ENCODE assay signal across 1 cellular context in the genomic region with DNA sequence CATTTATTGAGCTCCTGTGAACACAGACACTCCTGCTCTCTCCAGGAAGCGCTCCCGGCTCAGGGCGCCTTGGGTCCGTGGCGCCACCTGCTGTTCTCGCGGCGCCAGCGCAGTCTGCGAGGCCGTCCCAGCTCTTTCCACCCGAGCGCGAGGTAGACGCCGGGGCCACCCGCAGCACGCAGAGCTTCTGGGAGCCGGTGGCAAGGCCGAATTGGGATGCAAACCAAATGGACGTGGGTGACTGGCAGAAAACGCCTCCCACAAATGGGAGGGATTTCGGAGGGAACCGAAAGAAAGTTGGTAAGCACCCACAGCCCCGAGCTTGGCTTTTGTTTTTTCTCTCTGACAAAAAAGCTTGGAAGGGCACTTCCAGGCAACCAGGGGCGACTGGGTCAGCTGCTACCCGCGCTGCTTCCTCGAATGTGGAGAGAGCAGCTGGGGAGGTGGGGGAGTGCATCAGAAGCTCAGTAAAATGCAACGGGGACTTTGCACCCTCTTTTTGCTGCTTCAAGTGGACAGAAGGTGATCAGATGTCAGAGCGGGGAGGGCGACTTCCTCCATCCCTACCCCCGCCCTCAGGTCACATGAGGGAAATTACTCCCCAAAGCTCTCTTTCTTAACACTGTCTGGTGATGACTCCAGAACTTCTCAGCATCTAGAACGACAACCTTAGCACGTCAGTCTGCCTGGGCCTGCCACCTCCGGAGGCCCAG.
TF ChIP-seq lines count a peak whose summit lies in the region.

No MANE protein-coding gene starts in this region.

TF ChIP-seq in K562, 482 proteins besides CTCF, POLR2A, EP300 and RAD21 (continued from another document):
- TF ChIP-seq, protein P1, sequence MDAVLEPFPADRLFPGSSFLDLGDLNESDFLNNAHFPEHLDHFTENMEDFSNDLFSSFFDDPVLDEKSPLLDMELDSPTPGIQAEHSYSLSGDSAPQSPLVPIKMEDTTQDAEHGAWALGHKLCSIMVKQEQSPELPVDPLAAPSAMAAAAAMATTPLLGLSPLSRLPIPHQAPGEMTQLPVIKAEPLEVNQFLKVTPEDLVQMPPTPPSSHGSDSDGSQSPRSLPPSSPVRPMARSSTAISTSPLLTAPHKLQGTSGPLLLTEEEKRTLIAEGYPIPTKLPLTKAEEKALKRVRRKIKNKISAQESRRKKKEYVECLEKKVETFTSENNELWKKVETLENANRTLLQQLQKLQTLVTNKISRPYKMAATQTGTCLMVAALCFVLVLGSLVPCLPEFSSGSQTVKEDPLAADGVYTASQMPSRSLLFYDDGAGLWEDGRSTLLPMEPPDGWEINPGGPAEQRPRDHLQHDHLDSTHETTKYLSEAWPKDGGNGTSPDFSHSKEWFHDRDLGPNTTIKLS (IDR thresholded peaks at IDR 0.05; ENCODE audit: borderline replicate concordance, low read depth): 0 out of 2 replicates have a peak, but pooled peaks have one; percentile 34
- TF ChIP-seq, protein P2, sequence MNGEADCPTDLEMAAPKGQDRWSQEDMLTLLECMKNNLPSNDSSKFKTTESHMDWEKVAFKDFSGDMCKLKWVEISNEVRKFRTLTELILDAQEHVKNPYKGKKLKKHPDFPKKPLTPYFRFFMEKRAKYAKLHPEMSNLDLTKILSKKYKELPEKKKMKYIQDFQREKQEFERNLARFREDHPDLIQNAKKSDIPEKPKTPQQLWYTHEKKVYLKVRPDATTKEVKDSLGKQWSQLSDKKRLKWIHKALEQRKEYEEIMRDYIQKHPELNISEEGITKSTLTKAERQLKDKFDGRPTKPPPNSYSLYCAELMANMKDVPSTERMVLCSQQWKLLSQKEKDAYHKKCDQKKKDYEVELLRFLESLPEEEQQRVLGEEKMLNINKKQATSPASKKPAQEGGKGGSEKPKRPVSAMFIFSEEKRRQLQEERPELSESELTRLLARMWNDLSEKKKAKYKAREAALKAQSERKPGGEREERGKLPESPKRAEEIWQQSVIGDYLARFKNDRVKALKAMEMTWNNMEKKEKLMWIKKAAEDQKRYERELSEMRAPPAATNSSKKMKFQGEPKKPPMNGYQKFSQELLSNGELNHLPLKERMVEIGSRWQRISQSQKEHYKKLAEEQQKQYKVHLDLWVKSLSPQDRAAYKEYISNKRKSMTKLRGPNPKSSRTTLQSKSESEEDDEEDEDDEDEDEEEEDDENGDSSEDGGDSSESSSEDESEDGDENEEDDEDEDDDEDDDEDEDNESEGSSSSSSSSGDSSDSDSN (IDR thresholded peaks at IDR 0.05; ENCODE audit: borderline replicate concordance in 1 of 2, low read depth in 2 of 2, low read length in 2 of 2): 0 out of 4 replicates have a peak, but pooled peaks of 1 of the 2 experiments have one; percentile 32
- TF ChIP-seq MTA3 (IDR thresholded peaks at IDR 0.05; ENCODE audit: borderline replicate concordance) (peak; percentile 35; the same call in 1 of the 2 replicates), JUND (IDR thresholded peaks at IDR 0.05; ENCODE audit: borderline replicate concordance, low read depth, low read length) (peak; percentile 14; the same call in 1 of the 2 replicates), JUND (tag; IDR thresholded peaks at IDR 0.05; ENCODE audit: borderline replicate concordance, low read depth, low read length) (no peak), CXXC5 (CRISPR knock-in tag; IDR thresholded peaks at IDR 0.05) (peak; percentile 46), SMC3 (conservative IDR thresholded peaks at IDR 0.05; ENCODE audit: insufficient read depth, low read depth, low read length) (peak; percentile 81; the same call in 1 of the 2 replicates), RBM15 (IDR thresholded peaks at IDR 0.05; ENCODE audit: insufficient read depth, low read length) (no peak), MYNN (IDR thresholded peaks at IDR 0.05) (0 out of 2 replicates have a peak, but pooled peaks have one; percentile 31), MYNN (CRISPR knock-in tag; IDR thresholded peaks at IDR 0.05) (no peak), BHLHE40 (IDR thresholded peaks at IDR 0.05; ENCODE audit: low read length) (peak; percentile 33; the same call in 1 of the 2 replicates), RAD51 (IDR thresholded peaks at IDR 0.05; ENCODE audit: borderline replicate concordance, low read depth) (peak; percentile 40; the same call in 1 of the 2 replicates), ZFP36 (IDR thresholded peaks at IDR 0.05; ENCODE audit: low read depth, low read length, partially characterized antibody) (peak; percentile 13), ATF7 (IDR thresholded peaks at IDR 0.05) (peak; percentile 45; the same call in 1 of the 2 replicates), DPF2 (IDR thresholded peaks at IDR 0.05) (no peak), ZNF766 (CRISPR knock-in tag; conservative IDR thresholded peaks at IDR 0.05) (no peak), CREM (IDR thresholded peaks at IDR 0.05; ENCODE audit: low read depth) (0 out of 2 replicates have a peak, but pooled peaks have one; percentile 21), NCOA6 (IDR thresholded peaks at IDR 0.05) (no peak), PHF20 (IDR thresholded peaks at IDR 0.05; ENCODE audit: partially characterized antibody) (peak; percentile 50), CHD1 (IDR thresholded peaks at IDR 0.05; ENCODE audit: low read length) (no peak), HDAC1 (IDR thresholded peaks at IDR 0.05) (0 out of 4 replicates have a peak, but pooled peaks of 1 of the 2 experiments have one; percentile 17), KDM4B (IDR thresholded peaks at IDR 0.05; ENCODE audit: borderline replicate concordance in 2 of 2, low read depth in 1 of 2) (0 out of 4 replicates have a peak, but pooled peaks of 1 of the 2 experiments have one; percentile 41), ARID2 (IDR thresholded peaks at IDR 0.05) (0 out of 2 replicates have a peak, but pooled peaks have one; percentile 53), ZKSCAN8 (CRISPR knock-in tag; IDR thresholded peaks at IDR 0.05) (peak; percentile 94), RB1 (IDR thresholded peaks at IDR 0.05; ENCODE audit: low read depth) (peak; percentile 75)
- TF ChIP-seq, protein P3, sequence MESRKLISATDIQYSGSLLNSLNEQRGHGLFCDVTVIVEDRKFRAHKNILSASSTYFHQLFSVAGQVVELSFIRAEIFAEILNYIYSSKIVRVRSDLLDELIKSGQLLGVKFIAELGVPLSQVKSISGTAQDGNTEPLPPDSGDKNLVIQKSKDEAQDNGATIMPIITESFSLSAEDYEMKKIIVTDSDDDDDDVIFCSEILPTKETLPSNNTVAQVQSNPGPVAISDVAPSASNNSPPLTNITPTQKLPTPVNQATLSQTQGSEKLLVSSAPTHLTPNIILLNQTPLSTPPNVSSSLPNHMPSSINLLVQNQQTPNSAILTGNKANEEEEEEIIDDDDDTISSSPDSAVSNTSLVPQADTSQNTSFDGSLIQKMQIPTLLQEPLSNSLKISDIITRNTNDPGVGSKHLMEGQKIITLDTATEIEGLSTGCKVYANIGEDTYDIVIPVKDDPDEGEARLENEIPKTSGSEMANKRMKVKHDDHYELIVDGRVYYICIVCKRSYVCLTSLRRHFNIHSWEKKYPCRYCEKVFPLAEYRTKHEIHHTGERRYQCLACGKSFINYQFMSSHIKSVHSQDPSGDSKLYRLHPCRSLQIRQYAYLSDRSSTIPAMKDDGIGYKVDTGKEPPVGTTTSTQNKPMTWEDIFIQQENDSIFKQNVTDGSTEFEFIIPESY (CRISPR knock-in tag; IDR thresholded peaks at IDR 0.05): no peak
- TF ChIP-seq, protein P4, sequence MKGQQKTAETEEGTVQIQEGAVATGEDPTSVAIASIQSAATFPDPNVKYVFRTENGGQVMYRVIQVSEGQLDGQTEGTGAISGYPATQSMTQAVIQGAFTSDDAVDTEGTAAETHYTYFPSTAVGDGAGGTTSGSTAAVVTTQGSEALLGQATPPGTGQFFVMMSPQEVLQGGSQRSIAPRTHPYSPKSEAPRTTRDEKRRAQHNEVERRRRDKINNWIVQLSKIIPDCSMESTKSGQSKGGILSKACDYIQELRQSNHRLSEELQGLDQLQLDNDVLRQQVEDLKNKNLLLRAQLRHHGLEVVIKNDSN (CRISPR knock-in tag; IDR thresholded peaks at IDR 0.05): peak; percentile 61
- TF ChIP-seq, protein P5, sequence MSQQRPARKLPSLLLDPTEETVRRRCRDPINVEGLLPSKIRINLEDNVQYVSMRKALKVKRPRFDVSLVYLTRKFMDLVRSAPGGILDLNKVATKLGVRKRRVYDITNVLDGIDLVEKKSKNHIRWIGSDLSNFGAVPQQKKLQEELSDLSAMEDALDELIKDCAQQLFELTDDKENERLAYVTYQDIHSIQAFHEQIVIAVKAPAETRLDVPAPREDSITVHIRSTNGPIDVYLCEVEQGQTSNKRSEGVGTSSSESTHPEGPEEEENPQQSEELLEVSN (IDR thresholded peaks at IDR 0.05; ENCODE audit: borderline replicate concordance in 1 of 2, extremely low read depth in 1 of 2, insufficient read depth in 1 of 2, insufficient read length in 1 of 2, low read depth in 1 of 2, low read length in 1 of 2, poor library complexity in 1 of 2, severe bottlenecking in 1 of 2): peak in 1 of 2 experiments; percentile 27
- TF ChIP-seq, protein P6, sequence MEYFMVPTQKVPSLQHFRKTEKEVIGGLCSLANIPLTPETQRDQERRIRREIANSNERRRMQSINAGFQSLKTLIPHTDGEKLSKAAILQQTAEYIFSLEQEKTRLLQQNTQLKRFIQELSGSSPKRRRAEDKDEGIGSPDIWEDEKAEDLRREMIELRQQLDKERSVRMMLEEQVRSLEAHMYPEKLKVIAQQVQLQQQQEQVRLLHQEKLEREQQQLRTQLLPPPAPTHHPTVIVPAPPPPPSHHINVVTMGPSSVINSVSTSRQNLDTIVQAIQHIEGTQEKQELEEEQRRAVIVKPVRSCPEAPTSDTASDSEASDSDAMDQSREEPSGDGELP (CRISPR knock-in tag; IDR thresholded peaks at IDR 0.05; ENCODE audit: borderline replicate concordance): peak; percentile 30; the same call in 1 of the 2 replicates
- TF ChIP-seq, protein P7, sequence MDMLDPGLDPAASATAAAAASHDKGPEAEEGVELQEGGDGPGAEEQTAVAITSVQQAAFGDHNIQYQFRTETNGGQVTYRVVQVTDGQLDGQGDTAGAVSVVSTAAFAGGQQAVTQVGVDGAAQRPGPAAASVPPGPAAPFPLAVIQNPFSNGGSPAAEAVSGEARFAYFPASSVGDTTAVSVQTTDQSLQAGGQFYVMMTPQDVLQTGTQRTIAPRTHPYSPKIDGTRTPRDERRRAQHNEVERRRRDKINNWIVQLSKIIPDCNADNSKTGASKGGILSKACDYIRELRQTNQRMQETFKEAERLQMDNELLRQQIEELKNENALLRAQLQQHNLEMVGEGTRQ (CRISPR knock-in tag; IDR thresholded peaks at IDR 0.05): peak; percentile 69
- TF ChIP-seq, protein P8, sequence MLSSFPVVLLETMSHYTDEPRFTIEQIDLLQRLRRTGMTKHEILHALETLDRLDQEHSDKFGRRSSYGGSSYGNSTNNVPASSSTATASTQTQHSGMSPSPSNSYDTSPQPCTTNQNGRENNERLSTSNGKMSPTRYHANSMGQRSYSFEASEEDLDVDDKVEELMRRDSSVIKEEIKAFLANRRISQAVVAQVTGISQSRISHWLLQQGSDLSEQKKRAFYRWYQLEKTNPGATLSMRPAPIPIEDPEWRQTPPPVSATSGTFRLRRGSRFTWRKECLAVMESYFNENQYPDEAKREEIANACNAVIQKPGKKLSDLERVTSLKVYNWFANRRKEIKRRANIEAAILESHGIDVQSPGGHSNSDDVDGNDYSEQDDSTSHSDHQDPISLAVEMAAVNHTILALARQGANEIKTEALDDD (IDR thresholded peaks at IDR 0.05): no peak
